26 cellular contexts compared by ENCODE assay signal in genomic region chr12:120480211-120480610, GRCh38. TPM values are rescaled to one million over a fixed set of nuclear protein-coding genes. Genes with fewer than 3 reads are reported as not detected.
A peak's percentile ranks its signal among the peaks of the same experiment; 100 is the strongest.
DNase-seq lines count a peak whose midpoint lies in the region; ATAC-seq, FAIRE-seq and TF ChIP-seq lines count a peak whose summit lies in the region.
"Had no signal": no experiment of that assay in that cellular context is flagged by ENCODE, and none has a peak within 500 bp of the region (broad histone marks: within the 10 kb centered on the region; RNA-seq: fewer than 3 reads in every experiment).

No MANE protein-coding gene starts in this region.

- no peak overlapping the region for H3K4me3 Mint-ChIP-seq in stimulated activated memory B cell treated with anti-CD40 and anti-IgM and Interleukin-4, amounts not matched to agents 10 μg/mL and 1 μg/mL and 100 μg/mL, for 72 hours
- H3K4me3 Mint-ChIP-seq: activated CD4-positive, alpha-beta T cell treated with anti-CD3 and anti-CD28 coated beads, Interleukin-2, amount 10 ng/mL, durations not matched to agents 7 days and 5 days had no signal

- no peaks in the 10 kb centered on the region for H3K27me3 ChIP-seq in OCI-LY1 (ENCODE audit: insufficient read depth, low read length)
- no peaks in the 10 kb centered on the region for H3K27me3 ChIP-seq in foreskin keratinocyte
- H3K27me3 ChIP-seq: adrenal gland, BE2C, breast epithelium, neutrophil, sigmoid colon had no signal

- H3K9me3 ChIP-seq in A549 (no peaks in the 10 kb centered on the region), OCI-LY1 (ENCODE audit: low read length) (no peaks in the 10 kb centered on the region), mucosa of descending colon (no peaks in the 10 kb centered on the region)
- H3K9me3 ChIP-seq: adrenal gland, BE2C, breast epithelium, Caco-2, neutrophil, sigmoid colon, SK-N-SH had no signal

- H3K9me2 ChIP-seq in OCI-LY1 (ENCODE audit: low read depth, low read length) = no peaks in the 10 kb centered on the region
- H3K9me2 ChIP-seq: SK-N-SH had no signal

- DNase-seq in A549 (ENCODE audit: low read depth in 1 of 2, low spot score in 1 of 2) (no peak), mucosa of descending colon (no peak), HT-29 (ENCODE audit: low spot score) (no peak), foreskin keratinocyte (no peak)
- DNase-seq in activated CD8-positive, alpha-beta memory T cell treated with anti-CD3 and anti-CD28 coated beads, Interleukin-2, amount 50 U/mL, for 48 hours = no peak
- DNase-seq: activated CD4-positive, alpha-beta T cell treated with anti-CD3 and anti-CD28 coated beads, Interleukin-2, amount 10 ng/mL, durations not matched to agents 7 days and 5 days; activated gamma-delta T cell; adrenal gland; BE2C; Caco-2; cortex of kidney; H7; kidney glomerular epithelial cell; mammary epithelial cell; NCI-H1092 treated with DMSO at 0.1 percent for 48 hours; NCI-H2029; NCI-H2227 treated with DMSO at 0.1 percent for 48 hours; sigmoid colon; SK-N-SH had no signal

- no peaks in the 10 kb centered on the region for H4K20me1 ChIP-seq in OCI-LY1 (ENCODE audit: insufficient read depth, low read length)

- H2AFZ ChIP-seq in OCI-LY1 (ENCODE audit: low read length) = no peak overlapping the region

- H3K36me3 ChIP-seq in OCI-LY1 (ENCODE audit: insufficient read depth, low read length) = peaks cover 4% of the 10 kb centered on the region; the same call in 1 of the 2 replicates
- H3K36me3 ChIP-seq in mucosa of descending colon (ENCODE audit: low read depth) = no peaks in the 10 kb centered on the region
- H3K36me3 ChIP-seq: adrenal gland, breast epithelium, neutrophil had no signal

- H3K4me2 ChIP-seq in A549 (no peak overlapping the region), OCI-LY1 (ENCODE audit: low read length) (no peak overlapping the region)
- H3K4me2 ChIP-seq: SK-N-SH had no signal

- POLR2A ChIA-PET in A549 (lab: Yijun Ruan, JAX) = no interaction called here

- H3K4me1 Mint-ChIP-seq in stimulated activated memory B cell treated with anti-CD40 and anti-IgM and Interleukin-4, amounts not matched to agents 10 μg/mL and 1 μg/mL and 100 μg/mL, for 72 hours = no peaks in the 10 kb centered on the region

- H3K27ac ChIP-seq in A549 (0 out of 6 replicates have a peak overlapping the region, but pooled peaks of 1 of the 2 experiments have one; percentile 30), OCI-LY1 (ENCODE audit: low read depth, low read length, poor library complexity, severe bottlenecking) (peak overlapping the region; percentile 12), cingulate gyrus (ENCODE audit: low read depth, low read length) (peak overlapping the region; percentile 70), foreskin keratinocyte (no peak overlapping the region)
- H3K27ac ChIP-seq: adrenal gland, breast epithelium, neutrophil, sigmoid colon had no signal

- 28% methylated on average over 1 of the region's 1 CpG for WGBS in A549 (ENCODE audit: missing lambda C conversion rate)

- TF ChIP-seq POLR2A in A549 (IDR thresholded peaks at IDR 0.05; ENCODE audit: low read length) = no peak

- TF ChIP-seq RAD21 in A549 (conservative IDR thresholded peaks at IDR 0.05 in 1 of 2, IDR thresholded peaks at IDR 0.05 in 1 of 2) = no peak

- H3K27ac Mint-ChIP-seq in stimulated activated memory B cell treated with anti-CD40 and anti-IgM and Interleukin-4, amounts not matched to agents 10 μg/mL and 1 μg/mL and 100 μg/mL, for 72 hours = no peak overlapping the region

- H3K36me3 Mint-ChIP-seq in stimulated activated memory B cell treated with anti-CD40 and anti-IgM and Interleukin-4, amounts not matched to agents 10 μg/mL and 1 μg/mL and 100 μg/mL, for 72 hours = peaks cover 6% of the 10 kb centered on the region

- H3F3A ChIP-seq in OCI-LY1 (ENCODE audit: insufficient read depth, low read length) = no peaks in the 10 kb centered on the region

- H3K9me3 Mint-ChIP-seq in stimulated activated memory B cell treated with anti-CD40 and anti-IgM and Interleukin-4, amounts not matched to agents 10 μg/mL and 1 μg/mL and 100 μg/mL, for 72 hours = no peaks in the 10 kb centered on the region
- H3K9me3 Mint-ChIP-seq: activated CD4-positive, alpha-beta T cell treated with anti-CD3 and anti-CD28 coated beads, Interleukin-2, amount 10 ng/mL, durations not matched to agents 7 days and 5 days had no signal

- no peaks in the 10 kb centered on the region for H3K27me3 Mint-ChIP-seq in stimulated activated memory B cell treated with anti-CD40 and anti-IgM and Interleukin-4, amounts not matched to agents 10 μg/mL and 1 μg/mL and 100 μg/mL, for 72 hours
- H3K27me3 Mint-ChIP-seq: activated CD4-positive, alpha-beta T cell treated with anti-CD3 and anti-CD28 coated beads, Interleukin-2, amount 10 ng/mL, durations not matched to agents 7 days and 5 days; progenitor cell of endocrine pancreas had no signal

- H3K9ac ChIP-seq in OCI-LY1 (ENCODE audit: low read length) = no peak overlapping the region
- H3K9ac ChIP-seq: SK-N-SH had no signal

- no peaks in the 10 kb centered on the region for H3K79me2 ChIP-seq in OCI-LY1 (ENCODE audit: insufficient read depth, low read length)

- peak; percentile 39 to 57; a peak in 4 of 6 replicates for ATAC-seq in A549
- ATAC-seq in mucosa of descending colon = peak; percentile 25
- ATAC-seq in foreskin keratinocyte = no peak
- no peak for ATAC-seq in stimulated activated memory B cell treated with anti-CD40 and anti-IgM and Interleukin-4, amounts not matched to agents 10 μg/mL and 1 μg/mL and 100 μg/mL, for 72 hours
- ATAC-seq: GM12878 had no signal

- peaks cover 6% of the 10 kb centered on the region; the same call in 1 of the 3 replicates for H3K4me1 ChIP-seq in A549
- peaks cover 18% of the 10 kb centered on the region for H3K4me1 ChIP-seq in OCI-LY1 (ENCODE audit: insufficient read depth, low read length, severe bottlenecking)
- H3K4me1 ChIP-seq in mucosa of descending colon (ENCODE audit: low read depth) = no peaks in the 10 kb centered on the region
- H3K4me1 ChIP-seq in foreskin keratinocyte = no peaks in the 10 kb centered on the region
- H3K4me1 ChIP-seq: adrenal gland, BE2C, breast epithelium, Caco-2, sigmoid colon had no signal

- no peak for FAIRE-seq in A549 (lab: Jason Lieb, UNC)
- FAIRE-seq: GM12878 had no signal

- TF ChIP-seq EP300 in A549 (IDR thresholded peaks at IDR 0.05) = no peak

- H3K4me3 ChIP-seq in A549 (no peak overlapping the region), OCI-LY1 (ENCODE audit: low read depth, low read length, poor library complexity, severe bottlenecking) (no peak overlapping the region), mucosa of descending colon (no peak overlapping the region)
- H3K4me3 ChIP-seq: adrenal gland, breast epithelium, GM12878, sigmoid colon had no signal

- no peak for TF ChIP-seq CTCF in A549 (IDR thresholded peaks at IDR 0.05)
- no peak for TF ChIP-seq CTCF in OCI-LY1 (IDR thresholded peaks at IDR 0.05; ENCODE audit: low read length)
- TF ChIP-seq CTCF in mucosa of descending colon (IDR thresholded peaks at IDR 0.05) = no peak
- no peak for TF ChIP-seq CTCF in foreskin keratinocyte (conservative IDR thresholded peaks at IDR 0.05)

- intact Hi-C loops in mucosa of descending colon (cut with DNase I, micrococcal nuclease) = no loop called here

- CTCF ChIA-PET in A549 (lab: Yijun Ruan, JAX) = interaction anchor here (1.6 kb wide), 1 partner anchor 10 kb away, joined by 6 read pairs; the partner anchor contains the start of gene SRSF9

RNA-seq across cellular contexts. Expression of gene SRSF9, which starts 10.7 kb away (rescaled TPM):
- polyA plus RNA-seq in A549 (2011; rRNA removed) = 173 and 218 TPM in 2 replicates
- polyA plus RNA-seq in A549 (2012; cell fraction: cytosol; rRNA removed) = 254 and 263 TPM in 2 replicates
- 103 and 127 TPM in 2 replicates for polyA plus RNA-seq in A549 (2012; cell fraction: nucleus; rRNA removed)
- 288 to 316 TPM (median 306 TPM) in 3 replicates for polyA plus RNA-seq in A549 (2017; fragmentation: RNase III; extraction: RNeasy Plus Mini Kit Qiagen cat#74134 plus additional on column Dnase treatment)
- polyA minus RNA-seq in A549 (2011; rRNA and poly(A)+ RNA removed) = 65.9 and 75.9 TPM in 2 replicates
- 100 to 1,000 TPM; 117 to 140 (median 139) TPM for total RNA-seq in mucosa of descending colon
- total RNA-seq in HT-29 (2014; rRNA removed; shearing (Covaris generic)) = 302 and 319 TPM in 2 replicates
- total RNA-seq in foreskin keratinocyte = 192 and 206 TPM in 2 replicates
- 229 and 256 TPM in 2 replicates for polyA plus RNA-seq in foreskin keratinocyte

RNA-seq across cellular contexts. Expression of gene DYNLL1, which starts 15.7 kb away (rescaled TPM):
- polyA plus RNA-seq in A549 (2011; rRNA removed) = 744 and 825 TPM in 2 replicates
- 607 and 698 TPM in 2 replicates for polyA plus RNA-seq in A549 (2012; cell fraction: cytosol; rRNA removed)
- 286 and 347 TPM in 2 replicates for polyA plus RNA-seq in A549 (2012; cell fraction: nucleus; rRNA removed)
- 700 to 848 TPM (median 735 TPM) in 3 replicates for polyA plus RNA-seq in A549 (2017; fragmentation: RNase III; extraction: RNeasy Plus Mini Kit Qiagen cat#74134 plus additional on column Dnase treatment)
- polyA minus RNA-seq in A549 (2011; rRNA and poly(A)+ RNA removed) = 89.7 and 109 TPM in 2 replicates
- total RNA-seq in mucosa of descending colon = 100 to 1,000 TPM; 309 to 343 (median 309) TPM
- total RNA-seq in HT-29 (2014; rRNA removed; shearing (Covaris generic)) = 268 and 293 TPM in 2 replicates
- total RNA-seq in foreskin keratinocyte = 515 and 550 TPM in 2 replicates
- 854 and 875 TPM in 2 replicates for polyA plus RNA-seq in foreskin keratinocyte

RNA-seq across cellular contexts. Expression of gene GATC, which starts 34.0 kb away (rescaled TPM):
- polyA plus RNA-seq in A549 (2011; rRNA removed) = 39.9 and 40.6 TPM in 2 replicates
- polyA plus RNA-seq in A549 (2012; cell fraction: cytosol; rRNA removed) = 12.8 and 14.0 TPM in 2 replicates
- 8.3 and 10.1 TPM in 2 replicates for polyA plus RNA-seq in A549 (2012; cell fraction: nucleus; rRNA removed)
- 19.7 to 22.5 TPM (median 20.6 TPM) in 3 replicates for polyA plus RNA-seq in A549 (2017; fragmentation: RNase III; extraction: RNeasy Plus Mini Kit Qiagen cat#74134 plus additional on column Dnase treatment)
- 12.8 and 15.3 TPM in 2 replicates for polyA minus RNA-seq in A549 (2011; rRNA and poly(A)+ RNA removed)
- 10 to 100 TPM; 20.6 to 29.5 (median 26.8) TPM for total RNA-seq in mucosa of descending colon
- total RNA-seq in HT-29 (2014; rRNA removed; shearing (Covaris generic)) = 25.7 and 38.0 TPM in 2 replicates
- 13.5 and 16.4 TPM in 2 replicates for total RNA-seq in foreskin keratinocyte
- 7.9 and 9.3 TPM in 2 replicates for polyA plus RNA-seq in foreskin keratinocyte

RNA-seq across cellular contexts. Expression of gene TRIAP1, which starts 34.0 kb away (rescaled TPM):
- 97.9 and 114 TPM in 2 replicates for polyA plus RNA-seq in A549 (2011; rRNA removed)
- 24.2 and 27.2 TPM in 2 replicates for polyA plus RNA-seq in A549 (2012; cell fraction: cytosol; rRNA removed)
- 6.6 and 9.9 TPM in 2 replicates for polyA plus RNA-seq in A549 (2012; cell fraction: nucleus; rRNA removed)
- polyA plus RNA-seq in A549 (2017; fragmentation: RNase III; extraction: RNeasy Plus Mini Kit Qiagen cat#74134 plus additional on column Dnase treatment) = 70.9 to 81.9 TPM (median 72.3 TPM) in 3 replicates
- polyA minus RNA-seq in A549 (2011; rRNA and poly(A)+ RNA removed) = 11.1 and 12.6 TPM in 2 replicates
- total RNA-seq in mucosa of descending colon = 10 to 100 TPM; 14.9 to 16.7 (median 16.3) TPM
- total RNA-seq in HT-29 (2014; rRNA removed; shearing (Covaris generic)) = 16.0 and 24.4 TPM in 2 replicates
- 38.9 and 39.7 TPM in 2 replicates for total RNA-seq in foreskin keratinocyte
- polyA plus RNA-seq in foreskin keratinocyte = 43.8 and 47.6 TPM in 2 replicates

RNA-seq across cellular contexts. Expression of gene COX6A1, which starts 42.3 kb away (rescaled TPM):
- polyA plus RNA-seq in A549 (2011; rRNA removed) (948 and 1,287 TPM in 2 replicates), A549 (2017; fragmentation: RNase III; extraction: RNeasy Plus Mini Kit Qiagen cat#74134 plus additional on column Dnase treatment) (709 to 768 TPM (median 759 TPM) in 3 replicates), foreskin keratinocyte (947 and 1,045 TPM in 2 replicates)
- 2,005 and 2,029 TPM in 2 replicates for polyA plus RNA-seq in A549 (2012; cell fraction: cytosol; rRNA removed)
- polyA plus RNA-seq in A549 (2012; cell fraction: nucleus; rRNA removed) = 3,876 and 3,914 TPM in 2 replicates
- polyA minus RNA-seq in A549 (2011; rRNA and poly(A)+ RNA removed) = 209 and 257 TPM in 2 replicates
- total RNA-seq in mucosa of descending colon (100 to 1,000 TPM; 509 to 899 (median 865) TPM), foreskin keratinocyte (593 and 641 TPM in 2 replicates)
- 1,079 and 1,221 TPM in 2 replicates for total RNA-seq in HT-29 (2014; rRNA removed; shearing (Covaris generic))

Comparison
In these comparisons a context has a peak if more than half of its experiments do, and no peak if none do; other contexts are left out.
1. ATAC-seq: peak in A549 (2 of 2) and mucosa of descending colon (single experiment); none in foreskin keratinocyte (single experiment) and stimulated activated memory B cell treated with anti-CD40 and anti-IgM and Interleukin-4, amounts not matched to agents 10 μg/mL and 1 μg/mL and 100 μg/mL, for 72 hours (single experiment).